8 cellular contexts compared by ENCODE assay signal in genomic region chr6:68778356-68779020, GRCh38.
DNase-seq lines count a peak whose midpoint lies in the region; ATAC-seq and TF ChIP-seq lines count a peak whose summit lies in the region.

No MANE protein-coding gene starts in this region.

- no peak overlapping the region for H3K4me3 ChIP-seq in AG04449 (ENCODE audit: low read depth, low read length)
- no peak overlapping the region for H3K4me3 ChIP-seq in thoracic aorta

- H3K36me3 ChIP-seq in thoracic aorta: no peaks in the 10 kb centered on the region

- peak; percentile 25 for TF ChIP-seq CTCF in AG04449 (IDR thresholded peaks at IDR 0.05; ENCODE audit: insufficient read depth, low read length, missing control alignments)
- peak; percentile 29 for TF ChIP-seq CTCF in GM20000 (IDR thresholded peaks at IDR 0.05; ENCODE audit: extremely low read depth, missing control alignments)
- peak; percentile 53 for TF ChIP-seq CTCF in thoracic aorta (IDR thresholded peaks at IDR 0.05)

- H3K4me1 ChIP-seq in thoracic aorta (ENCODE audit: control insufficient read depth in 1 of 2, low read depth in 2 of 2): no peaks in the 10 kb centered on the region

- H3K9me3 ChIP-seq in thoracic aorta: no peaks in the 10 kb centered on the region

- H3K27ac ChIP-seq in angular gyrus (ENCODE audit: low read depth, low read length) (peak overlapping the region; percentile 89), thoracic aorta (no peak overlapping the region)

- ATAC-seq in thoracic aorta (ENCODE audit: insufficient number of reproducible peaks, low FRiP score, low read depth) (no peak), HG02623 (IDR thresholded peaks at IDR 0.05; ENCODE audit: unreplicated experiment) (no peak), GM21515 (IDR thresholded peaks at IDR 0.05; ENCODE audit: unreplicated experiment) (no peak)

- DNase-seq in AG04449 (ENCODE audit: low read depth, low spot score) (no peak), GM20000 (ENCODE audit: low spot score) (peak; percentile 13), NCI-H2107 treated with DMSO at 0.1 percent for 48 hours (lab: John Stamatoyannopoulos, UW; ENCODE audit: unreplicated experiment) (peak; percentile 77), hippocampal formation (lab: John Stamatoyannopoulos, UW) (peak; percentile 67 to 94), thoracic aorta (ENCODE audit: low spot score) (no peak)

- POLR2A ChIA-PET in AG04449 (lab: Yijun Ruan, JAX): no interaction called here

- CTCF ChIA-PET in AG04449 (lab: Yijun Ruan, JAX): no interaction called here

- no peaks in the 10 kb centered on the region for H3K27me3 ChIP-seq in thoracic aorta (replicated peaks; ENCODE audit: insufficient read depth)

Comparison
In these comparisons a context has a peak if more than half of its experiments do, and no peak if none do; other contexts are left out.
1. DNase-seq: peak in GM20000 (single experiment), NCI-H2107 treated with DMSO at 0.1 percent for 48 hours (single experiment) and hippocampal formation (2 of 2); none in AG04449 (single experiment) and thoracic aorta (single experiment).
2. Peak in every context shown above with its lines, with median percentiles within 50 percentile points of each other: CTCF ChIP-seq.